ENCODE assay signal across 4 cellular contexts in the genomic region with DNA sequence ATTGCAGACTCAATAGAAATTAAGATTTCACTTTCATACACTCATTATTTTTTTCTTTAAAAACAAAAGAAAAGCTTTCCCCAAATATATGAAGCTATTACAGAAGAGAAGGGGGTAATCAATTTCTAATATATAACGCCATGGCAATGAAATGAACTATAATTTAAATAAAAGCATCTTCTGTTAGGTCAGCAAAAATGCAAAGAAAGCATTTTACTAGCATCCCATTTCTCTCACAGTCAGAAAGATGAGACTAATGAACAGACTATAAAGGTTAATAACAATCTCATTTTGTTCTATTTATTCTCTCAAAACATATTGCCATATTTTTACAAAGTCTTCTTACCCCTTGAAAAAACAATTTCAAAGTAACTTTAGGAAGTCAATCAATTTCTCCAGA.
TF ChIP-seq lines count a peak whose summit lies in the region.

No MANE protein-coding gene starts in this region.

TF ChIP-seq in HepG2, 621 proteins besides CTCF, POLR2A, EP300 and RAD21 (continues in another document):
- no peak for TF ChIP-seq ZNF503 (CRISPR knock-in tag; IDR thresholded peaks at IDR 0.05)
- no peak for TF ChIP-seq MXD4 (CRISPR knock-in tag; IDR thresholded peaks at IDR 0.05)
- no peak for TF ChIP-seq ZNF557 (CRISPR knock-in tag; IDR thresholded peaks at IDR 0.05)
- no peak for TF ChIP-seq ETV6 (CRISPR knock-in tag; conservative IDR thresholded peaks at IDR 0.05)
- no peak for TF ChIP-seq ZNF777 (CRISPR knock-in tag; IDR thresholded peaks at IDR 0.05)

TF ChIP-seq in A549, 52 proteins besides CTCF, POLR2A, EP300 and RAD21:
- TF ChIP-seq ZSCAN20 (CRISPR knock-in tag; IDR thresholded peaks at IDR 0.05), result no peak
- TF ChIP-seq HOXB13 (CRISPR knock-in tag; IDR thresholded peaks at IDR 0.05; ENCODE audit: low read depth), result no peak
- TF ChIP-seq GATA3 (IDR thresholded peaks at IDR 0.05; ENCODE audit: borderline replicate concordance), result no peak
- no peak for TF ChIP-seq SREBF2 (IDR thresholded peaks at IDR 0.05)
- no peak for TF ChIP-seq HEYL (CRISPR knock-in tag; IDR thresholded peaks at IDR 0.05)
- TF ChIP-seq MAZ (IDR thresholded peaks at IDR 0.05; ENCODE audit: borderline replicate concordance, low read depth, low read length), result no peak
- peak; percentile 60 for TF ChIP-seq MAFK (IDR thresholded peaks at IDR 0.05; ENCODE audit: partially characterized antibody)
- TF ChIP-seq CBX8 (IDR thresholded peaks at IDR 0.05), result no peak

TF ChIP-seq in IMR-90, 13 proteins besides CTCF, POLR2A, EP300 and RAD21:
- TF ChIP-seq MAFK (IDR thresholded peaks at IDR 0.05; ENCODE audit: low read depth, low read length) (peak; percentile 59), MXI1 (IDR thresholded peaks at IDR 0.05; ENCODE audit: borderline replicate concordance, low read depth, low read length) (no peak)

TF ChIP-seq in K562, 482 proteins besides CTCF, POLR2A, EP300 and RAD21:
- TF ChIP-seq ZNF316 (IDR thresholded peaks at IDR 0.05) (peak; percentile 32; the same call in 1 of the 2 replicates), CGGBP1 (CRISPR knock-in tag; IDR thresholded peaks at IDR 0.05) (no peak), CEBPZ (IDR thresholded peaks at IDR 0.05; ENCODE audit: borderline replicate concordance, low read depth, low read length) (no peak), CAMTA2 (CRISPR knock-in tag; conservative IDR thresholded peaks at IDR 0.05) (no peak), STAT5B (CRISPR knock-in tag; IDR thresholded peaks at IDR 0.05) (no peak), E2F3 (CRISPR knock-in tag; IDR thresholded peaks at IDR 0.05) (no peak), XRCC4 (IDR thresholded peaks at IDR 0.05; ENCODE audit: extremely low read depth, insufficient read depth, insufficient read length) (no peak), ARID1B (IDR thresholded peaks at IDR 0.05) (no peak)
